1 cellular context compared by ENCODE assay signal in genomic region chr3:69091389-69092029, GRCh38.
TF ChIP-seq lines count a peak whose summit lies in the region.

No MANE protein-coding gene starts in this region.

TF ChIP-seq in K562, 482 proteins besides CTCF, POLR2A, EP300 and RAD21:
- no peak for TF ChIP-seq ZNF740 (CRISPR knock-in tag; IDR thresholded peaks at IDR 0.05)
- TF ChIP-seq ZNF740 (tag; IDR thresholded peaks at IDR 0.05): no peak
- TF ChIP-seq ZNF143 (CRISPR knock-in tag; IDR thresholded peaks at IDR 0.05): no peak
- 0 out of 2 replicates have a peak, but pooled peaks have one; percentile 36 for TF ChIP-seq GABPA (tag; conservative IDR thresholded peaks at IDR 0.05; ENCODE audit: low read depth)
- no peak for TF ChIP-seq ELF1 (tag; IDR thresholded peaks at IDR 0.05)
- no peak for TF ChIP-seq ZNF324 (CRISPR knock-in tag; IDR thresholded peaks at IDR 0.05)
- TF ChIP-seq TEAD4 (IDR thresholded peaks at IDR 0.05; ENCODE audit: low read length): no peak
- no peak for TF ChIP-seq TEAD4 (CRISPR knock-in tag; IDR thresholded peaks at IDR 0.05; ENCODE audit: borderline replicate concordance)
